16 cellular contexts compared by ENCODE assay signal in the genomic region with DNA sequence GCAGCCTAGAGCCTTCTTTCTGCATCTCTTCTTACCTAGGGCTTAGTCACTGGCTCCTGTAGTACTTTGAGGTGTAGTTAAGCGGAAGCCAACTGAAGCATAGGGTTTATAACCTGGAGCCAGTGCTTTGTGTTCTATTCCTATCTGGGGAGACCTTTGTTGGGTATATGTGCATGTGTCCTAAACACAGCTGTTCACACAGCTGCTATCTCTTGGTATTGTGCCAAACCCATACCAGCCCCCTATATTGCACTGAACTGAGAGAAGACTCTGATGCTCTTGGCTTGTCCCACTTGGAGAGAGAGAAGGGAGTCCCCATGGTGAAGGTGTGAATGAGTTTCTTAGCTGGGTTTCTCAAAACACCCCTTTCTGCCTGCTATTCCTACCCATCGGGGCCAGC. TPM values are rescaled to one million over a fixed set of nuclear protein-coding genes. Genes with fewer than 3 reads are reported as not detected.
"Had no signal": no experiment of that assay in that cellular context is flagged by ENCODE, and none has a peak within 500 bp of the region (broad histone marks: within the 10 kb centered on the region; RNA-seq: fewer than 3 reads in every experiment).

No MANE protein-coding gene starts in this region.

- H3K27me3 ChIP-seq: cardiac muscle cell, neural progenitor cell, transverse colon had no signal

- DNase-seq: activated CD4-positive, alpha-beta T cell treated with anti-CD3 and anti-CD28 coated beads, Interleukin-2, amount 50 U/mL, for 1 hour; activated CD4-positive, CD25-positive, alpha-beta regulatory T cell treated with anti-CD3 and anti-CD28 coated beads, Interleukin-2, amount 50 U/mL, for 72 hours; activated CD8-positive, alpha-beta T cell treated with anti-CD3 and anti-CD28 coated beads, Interleukin-2, amount 10 ng/mL, durations not matched to agents 7 days and 5 days; activated gamma-delta T cell; activated naive CD4-positive, alpha-beta T cell treated with anti-CD3 and anti-CD28 coated beads, Interleukin-2, amount 50 U/mL, for 16 hours; activated naive CD8-positive, alpha-beta T cell treated with anti-CD3 and anti-CD28 coated beads, Interleukin-2, amount 50 U/mL, for 24 hours; cortex of kidney; lower lobe of right lung; naive thymus-derived CD8-positive, alpha-beta T cell; stimulated activated CD4-positive, alpha-beta T cell treated with anti-CD3 and anti-CD28 coated beads, Interleukin-15, amount 100 ng/mL, for 24 hours; stomach; transverse colon had no signal

- H3K27ac ChIP-seq: cardiac muscle cell, lower lobe of right lung, neural progenitor cell, stomach, transverse colon, VCaP had no signal

- H3K4me3 ChIP-seq: cardiac muscle cell, lower lobe of right lung, neural progenitor cell, smooth muscle cell, stomach, transverse colon had no signal

RNA-seq across cellular contexts. Expression of gene NFASC, which starts 17.2 kb away (rescaled TPM):
- total RNA-seq: naive thymus-derived CD8-positive, alpha-beta T cell had no signal
